25 cellular contexts compared by ENCODE assay signal in genomic region chr2:9714630-9715214, GRCh38.
DNase-seq lines count a peak whose midpoint lies in the region; ATAC-seq, FAIRE-seq and TF ChIP-seq lines count a peak whose summit lies in the region.
"Had no signal": no experiment of that assay in that cellular context is flagged by ENCODE, and none has a peak within 500 bp of the region (broad histone marks: within the 10 kb centered on the region; RNA-seq: fewer than 3 reads in every experiment).

No MANE protein-coding gene starts in this region.

- no peak overlapping the region for H3K4me3 Mint-ChIP-seq in neural progenitor cell
- no peak overlapping the region for H3K4me3 Mint-ChIP-seq in activated T-helper 1 cell treated with anti-CD3 and anti-CD28 coated beads, Interleukin-12 subunit alpha, Interleukin-12 subunit beta, Interleukin-2, Interleukin-4 antibody, amounts not matched to agents 30 ng/mL and 10 ng/mL and 1 ng/mL, durations not matched to agents 14 hours and 24 hours and 36 hours
- H3K4me3 Mint-ChIP-seq: activated CD4-positive, alpha-beta T cell treated with anti-CD3 and anti-CD28 coated beads, Interleukin-2, amount 10 ng/mL, durations not matched to agents 7 days and 5 days; activated CD8-positive, alpha-beta memory T cell treated with anti-CD3 and anti-CD28 coated beads, Interleukin-2, amount 10 ng/mL, durations not matched to agents 7 days and 5 days; activated naive CD8-positive, alpha-beta T cell; H9; T-helper 1 cell treated with Interleukin-12 subunit alpha and Interleukin-12 subunit beta and Interleukin-4 antibody, amounts not matched to agents 30 μg/mL and 1 μg/mL, for 36 hours had no signal

- peaks cover 27% of the 10 kb centered on the region for H3K4me1 Mint-ChIP-seq in neural progenitor cell
- peaks cover 43% of the 10 kb centered on the region for H3K4me1 Mint-ChIP-seq in activated T-helper 1 cell treated with anti-CD3 and anti-CD28 coated beads, Interleukin-12 subunit alpha, Interleukin-12 subunit beta, Interleukin-2, Interleukin-4 antibody, amounts not matched to agents 30 ng/mL and 10 ng/mL and 1 ng/mL, durations not matched to agents 14 hours and 24 hours and 36 hours (ENCODE audit: low read depth)

- H4K20me1 ChIP-seq in BLaER1: no peaks in the 10 kb centered on the region
- H4K20me1 ChIP-seq in neural progenitor cell (ENCODE audit: low read depth): no peaks in the 10 kb centered on the region

- H3K36me3 ChIP-seq in BLaER1 (no peaks in the 10 kb centered on the region), neural progenitor cell (no peaks in the 10 kb centered on the region)
- H3K36me3 ChIP-seq: ascending aorta had no signal

- H3F3A ChIP-seq in neural progenitor cell (ENCODE audit: low read depth): no peaks in the 10 kb centered on the region

- WGBS in right cardiac atrium: 64% methylated on average over 14 of the region's 14 CpGs

- H3K27ac ChIP-seq in BLaER1 (no peak overlapping the region), right cardiac atrium (ENCODE audit: low read length) (peak overlapping the region; percentile 9), neural progenitor cell (no peak overlapping the region)
- H3K27ac ChIP-seq: ascending aorta, C4-2B had no signal

- peak overlapping the region; percentile 38 for H3K4me2 ChIP-seq in BLaER1
- no peak overlapping the region for H3K4me2 ChIP-seq in neural progenitor cell

- H3K27ac Mint-ChIP-seq in neural progenitor cell: no peak overlapping the region
- H3K27ac Mint-ChIP-seq in activated T-helper 1 cell treated with anti-CD3 and anti-CD28 coated beads, Interleukin-12 subunit alpha, Interleukin-12 subunit beta, Interleukin-2, Interleukin-4 antibody, amounts not matched to agents 30 ng/mL and 10 ng/mL and 1 ng/mL, durations not matched to agents 14 hours and 24 hours and 36 hours: no peak overlapping the region
- H3K27ac Mint-ChIP-seq: activated CD4-positive, alpha-beta T cell treated with anti-CD3 and anti-CD28 coated beads, Interleukin-2, amount 10 ng/mL, durations not matched to agents 7 days and 5 days; activated CD8-positive, alpha-beta memory T cell treated with anti-CD3 and anti-CD28 coated beads, Interleukin-2, amount 10 ng/mL, durations not matched to agents 7 days and 5 days; activated naive CD8-positive, alpha-beta T cell; H9; T-helper 1 cell treated with Interleukin-12 subunit alpha and Interleukin-12 subunit beta and Interleukin-4 antibody, amounts not matched to agents 30 μg/mL and 1 μg/mL, for 36 hours had no signal

- no peaks in the 10 kb centered on the region for H3K79me2 ChIP-seq in neural progenitor cell (ENCODE audit: low read depth)

- DNase-seq in OCI-M2 (lab: John Stamatoyannopoulos, UW; ENCODE audit: unreplicated experiment) (peak; percentile 38), right cardiac atrium (peak; percentile 53 to 79 (median 76)), neural progenitor cell (ENCODE audit: low spot score) (no peak), RCC 7860 (ENCODE audit: low spot score) (no peak), DMS53 (lab: John Stamatoyannopoulos, UW) (no peak)
- DNase-seq in activated T-helper 1 cell treated with anti-CD3 and anti-CD28 coated beads, Interleukin-12 subunit alpha, Interleukin-12 subunit beta, Interleukin-2, Interleukin-4 antibody, amounts not matched to agents 30 ng/mL and 10 ng/mL and 1 ng/mL, durations not matched to agents 14 hours and 24 hours and 36 hours (ENCODE audit: low spot score): no peak
- DNase-seq: activated CD4-positive, alpha-beta T cell treated with anti-CD3 and anti-CD28 coated beads, Interleukin-2, amount 10 ng/mL, durations not matched to agents 7 days and 5 days; activated CD8-positive, alpha-beta memory T cell treated with anti-CD3 and anti-CD28 coated beads, Interleukin-2, amount 10 ng/mL, durations not matched to agents 7 days and 5 days; caudate nucleus; EL; H9; Karpas-422; mucosa of descending colon; MV-4-11; NCI-H2171 treated with DMSO at 0.1 percent for 48 hours; NCI-H526 treated with DMSO at 0.1 percent for 48 hours; posterior cingulate gyrus had no signal

- H3K9ac ChIP-seq in BLaER1: no peak overlapping the region
- no peak overlapping the region for H3K9ac ChIP-seq in neural progenitor cell

- no peak for FAIRE-seq in RCC 7860 (lab: Jason Lieb, UNC)
- FAIRE-seq: D721Med had no signal

- peak; percentile 79 to 81 for ATAC-seq in right cardiac atrium
- ATAC-seq in HG03159 (IDR thresholded peaks at IDR 0.05; ENCODE audit: unreplicated experiment): no peak
- ATAC-seq: activated CD8-positive, alpha-beta memory T cell treated with anti-CD3 and anti-CD28 coated beads, Interleukin-2, amount 10 ng/mL, durations not matched to agents 7 days and 5 days; left lobe of liver; mucosa of descending colon had no signal

- H3K27me3 Mint-ChIP-seq in neural progenitor cell (ENCODE audit: insufficient read depth, low read depth): peaks cover 11% of the 10 kb centered on the region
- peaks cover 8% of the 10 kb centered on the region for H3K27me3 Mint-ChIP-seq in activated T-helper 1 cell treated with anti-CD3 and anti-CD28 coated beads, Interleukin-12 subunit alpha, Interleukin-12 subunit beta, Interleukin-2, Interleukin-4 antibody, amounts not matched to agents 30 ng/mL and 10 ng/mL and 1 ng/mL, durations not matched to agents 14 hours and 24 hours and 36 hours (ENCODE audit: insufficient read depth)
- H3K27me3 Mint-ChIP-seq: activated CD4-positive, alpha-beta T cell treated with anti-CD3 and anti-CD28 coated beads, Interleukin-2, amount 10 ng/mL, durations not matched to agents 7 days and 5 days; activated CD8-positive, alpha-beta memory T cell treated with anti-CD3 and anti-CD28 coated beads, Interleukin-2, amount 10 ng/mL, durations not matched to agents 7 days and 5 days; activated naive CD8-positive, alpha-beta T cell had no signal

- H3K27me3 ChIP-seq in BLaER1 (no peaks in the 10 kb centered on the region), right cardiac atrium (ENCODE audit: control insufficient read depth, insufficient read depth) (no peaks in the 10 kb centered on the region), neural progenitor cell (no peaks in the 10 kb centered on the region)
- H3K27me3 ChIP-seq: ascending aorta had no signal

- H3K4me1 ChIP-seq in BLaER1 (peaks cover 82% of the 10 kb centered on the region), right cardiac atrium (ENCODE audit: control insufficient read depth, insufficient read depth, low read length) (peaks cover 5% of the 10 kb centered on the region), neural progenitor cell (no peaks in the 10 kb centered on the region)
- H3K4me1 ChIP-seq: ascending aorta had no signal

- H3K4me3 ChIP-seq in BLaER1 (no peak overlapping the region), right cardiac atrium (ENCODE audit: low read length) (no peak overlapping the region), neural progenitor cell (no peak overlapping the region)
- H3K4me3 ChIP-seq: ascending aorta, mucosa of descending colon had no signal

- no peaks in the 10 kb centered on the region for H3K36me3 Mint-ChIP-seq in neural progenitor cell
- no peaks in the 10 kb centered on the region for H3K36me3 Mint-ChIP-seq in activated T-helper 1 cell treated with anti-CD3 and anti-CD28 coated beads, Interleukin-12 subunit alpha, Interleukin-12 subunit beta, Interleukin-2, Interleukin-4 antibody, amounts not matched to agents 30 ng/mL and 10 ng/mL and 1 ng/mL, durations not matched to agents 14 hours and 24 hours and 36 hours (ENCODE audit: low read depth)
- H3K36me3 Mint-ChIP-seq: activated CD8-positive, alpha-beta memory T cell treated with anti-CD3 and anti-CD28 coated beads, Interleukin-2, amount 10 ng/mL, durations not matched to agents 7 days and 5 days; activated naive CD8-positive, alpha-beta T cell had no signal

- no peak for TF ChIP-seq CTCF in neural progenitor cell (IDR thresholded peaks at IDR 0.05)

- H3K9me3 Mint-ChIP-seq in neural progenitor cell: peaks cover 2% of the 10 kb centered on the region
- peaks cover 2% of the 10 kb centered on the region for H3K9me3 Mint-ChIP-seq in activated T-helper 1 cell treated with anti-CD3 and anti-CD28 coated beads, Interleukin-12 subunit alpha, Interleukin-12 subunit beta, Interleukin-2, Interleukin-4 antibody, amounts not matched to agents 30 ng/mL and 10 ng/mL and 1 ng/mL, durations not matched to agents 14 hours and 24 hours and 36 hours
- H3K9me3 Mint-ChIP-seq: activated CD4-positive, alpha-beta T cell treated with anti-CD3 and anti-CD28 coated beads, Interleukin-2, amount 10 ng/mL, durations not matched to agents 7 days and 5 days; T-helper 1 cell treated with Interleukin-12 subunit alpha and Interleukin-12 subunit beta and Interleukin-4 antibody, amounts not matched to agents 30 μg/mL and 1 μg/mL, for 36 hours had no signal

- intact Hi-C loops in right cardiac atrium (cut with DNase I): no loop called here
- intact Hi-C loops in activated T-helper 1 cell treated with anti-CD3 and anti-CD28 coated beads, Interleukin-12 subunit alpha, Interleukin-12 subunit beta, Interleukin-2, Interleukin-4 antibody, amounts not matched to agents 30 ng/mL and 10 ng/mL and 1 ng/mL, durations not matched to agents 14 hours and 24 hours and 36 hours (cut with micrococcal nuclease): no loop called here

- H2AFZ ChIP-seq in neural progenitor cell (replicated peaks): peak overlapping the region; percentile 42

- H3K9me3 ChIP-seq in BLaER1 (peaks cover 3% of the 10 kb centered on the region; the same call in 1 of the 2 replicates), right cardiac atrium (ENCODE audit: control insufficient read depth, low read length) (no peaks in the 10 kb centered on the region), neural progenitor cell (ENCODE audit: low read depth) (no peaks in the 10 kb centered on the region)
- H3K9me3 ChIP-seq: ascending aorta, mucosa of descending colon had no signal

Comparison
In these comparisons a context has a peak if more than half of its experiments do, and no peak if none do; other contexts are left out.
1. DNase-seq: peak in OCI-M2 (single experiment) and right cardiac atrium (3 of 3); none in neural progenitor cell (single experiment), RCC 7860 (single experiment), DMS53 (single experiment) and activated T-helper 1 cell treated with anti-CD3 and anti-CD28 coated beads, Interleukin-12 subunit alpha, Interleukin-12 subunit beta, Interleukin-2, Interleukin-4 antibody, amounts not matched to agents 30 ng/mL and 10 ng/mL and 1 ng/mL, durations not matched to agents 14 hours and 24 hours and 36 hours (single experiment).